In the genomic region with DNA sequence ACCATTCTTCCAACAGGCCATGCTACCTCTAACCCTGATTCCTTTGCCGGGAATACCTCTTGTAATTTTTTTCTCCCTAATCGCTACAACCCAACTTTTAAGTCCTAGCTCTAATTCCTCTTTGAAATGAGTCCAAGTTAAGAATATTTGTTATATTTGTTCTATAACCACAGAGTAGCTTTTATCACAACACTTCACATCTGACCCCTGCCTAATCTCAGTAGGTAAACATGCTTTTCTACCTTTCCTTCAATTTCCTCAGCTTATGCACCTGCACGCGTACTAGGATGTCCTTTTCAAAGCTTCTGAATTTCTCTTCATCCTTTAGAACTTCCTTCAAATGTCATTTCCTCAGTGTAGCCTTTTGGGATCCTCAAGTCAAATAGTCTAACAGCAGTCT, we compare ENCODE assay signal across 24 cellular contexts.
DNase-seq lines count a peak whose midpoint lies in the region; ATAC-seq, FAIRE-seq and TF ChIP-seq lines count a peak whose summit lies in the region.
"Had no signal": no experiment of that assay in that cellular context is flagged by ENCODE, and none has a peak within 500 bp of the region (broad histone marks: within the 10 kb centered on the region; RNA-seq: fewer than 3 reads in every experiment).

No MANE protein-coding gene starts in this region.

- no peak overlapping the region for H3K4me3 Mint-ChIP-seq in activated naive CD4-positive, alpha-beta T cell treated with anti-CD3 and anti-CD28 coated beads for 36 hours
- H3K4me3 Mint-ChIP-seq: B cell; CD4-positive, alpha-beta T cell; CD8-positive, alpha-beta T cell had no signal

- H3K4me1 ChIP-seq in left lung (no peaks in the 10 kb centered on the region), mesenchymal stem cell (ENCODE audit: control insufficient read depth, insufficient read depth, low read depth, low read length) (peaks cover 6% of the 10 kb centered on the region), upper lobe of right lung (no peaks in the 10 kb centered on the region), HepG2 (ENCODE audit: insufficient read depth, low read length) (no peaks in the 10 kb centered on the region)
- H3K4me1 ChIP-seq: A549, Caco-2 had no signal

- no peaks in the 10 kb centered on the region for H3K36me3 ChIP-seq in left lung
- H3K36me3 ChIP-seq in mesenchymal stem cell (ENCODE audit: control insufficient read depth in 1 of 2, insufficient read depth in 2 of 2, low read depth in 1 of 2, low read length in 2 of 2) = no peaks in the 10 kb centered on the region
- H3K36me3 ChIP-seq in upper lobe of right lung = no peaks in the 10 kb centered on the region
- no peaks in the 10 kb centered on the region for H3K36me3 ChIP-seq in HepG2 (replicated peaks in 1 of 2; ENCODE audit: control insufficient read depth in 1 of 2, insufficient read depth in 2 of 2, low read length in 2 of 2)
- H3K36me3 ChIP-seq: BLaER1 treated with 17β-estradiol and CSF1 and Interleukin-3, amounts not matched to agents 10 nM and 100 nM had no signal

- no peak overlapping the region for H3K27ac Mint-ChIP-seq in activated naive CD4-positive, alpha-beta T cell treated with anti-CD3 and anti-CD28 coated beads for 36 hours
- H3K27ac Mint-ChIP-seq: B cell; CD4-positive, alpha-beta T cell; CD8-positive, alpha-beta T cell had no signal

- H2BK120ac ChIP-seq in mesenchymal stem cell (ENCODE audit: low read depth, low read length) = no peak overlapping the region

- H3K27ac ChIP-seq in left lung = no peak overlapping the region
- H3K27ac ChIP-seq in mesenchymal stem cell (ENCODE audit: low read length, poor library complexity, severe bottlenecking) = no peak overlapping the region
- H3K27ac ChIP-seq in upper lobe of right lung = no peak overlapping the region
- no peak overlapping the region for H3K27ac ChIP-seq in HepG2 (ENCODE audit: extremely low read length, insufficient read depth, low read length)
- H3K27ac ChIP-seq: 22Rv1, A549, C4-2B had no signal

- H3K79me2 ChIP-seq in HepG2 (ENCODE audit: insufficient read depth, low read length) = no peaks in the 10 kb centered on the region

- ATAC-seq in left lung = peak; percentile 86
- ATAC-seq in upper lobe of right lung = peak; percentile 74
- ATAC-seq in HepG2 = no peak
- no peak for ATAC-seq in HG03442 (IDR thresholded peaks at IDR 0.05; ENCODE audit: unreplicated experiment)
- ATAC-seq: A549; CD8-positive, alpha-beta T cell had no signal

- no TSS peak for BruUV-seq in HepG2 (replicated peaks; lab: Mats Ljungman, UMichigan)

- no peak overlapping the region for H3K4me2 ChIP-seq in mesenchymal stem cell (ENCODE audit: low read length, poor library complexity, severe bottlenecking)
- H3K4me2 ChIP-seq in HepG2 (ENCODE audit: low read depth, low read length) = no peak overlapping the region
- H3K4me2 ChIP-seq: A549 had no signal

- H2BK15ac ChIP-seq in mesenchymal stem cell (ENCODE audit: low read depth, poor library complexity, severe bottlenecking) = no peak overlapping the region

- H2BK5ac ChIP-seq in mesenchymal stem cell (ENCODE audit: low read depth, low read length, poor library complexity, severe bottlenecking) = no peak overlapping the region

- H3K36me3 Mint-ChIP-seq in activated naive CD4-positive, alpha-beta T cell treated with anti-CD3 and anti-CD28 coated beads for 36 hours (ENCODE audit: low read depth) = no peaks in the 10 kb centered on the region
- H3K36me3 Mint-ChIP-seq: CD8-positive, alpha-beta T cell had no signal

- no peak overlapping the region for H4K91ac ChIP-seq in mesenchymal stem cell (ENCODE audit: low read length)

- no peaks in the 10 kb centered on the region for H4K20me1 ChIP-seq in HepG2 (ENCODE audit: insufficient read depth, low read length)
- H4K20me1 ChIP-seq: BLaER1 treated with 17β-estradiol and CSF1 and Interleukin-3, amounts not matched to agents 10 nM and 100 nM had no signal

- H2AFZ ChIP-seq in mesenchymal stem cell (ENCODE audit: low read depth, low read length) (no peak overlapping the region), HepG2 (ENCODE audit: low read length) (no peak overlapping the region)

- in situ Hi-C loops in HepG2 (cut with HindIII; ENCODE audit: extremely low pct_ligation_motif_present, low pct_unique_long_range_greater_than_20kb) = no loop called here

- H3K27me3 ChIP-seq in left lung (no peaks in the 10 kb centered on the region), mesenchymal stem cell (ENCODE audit: control insufficient read depth in 1 of 2, insufficient read depth in 1 of 2, low read length in 2 of 2) (no peaks in the 10 kb centered on the region), upper lobe of right lung (no peaks in the 10 kb centered on the region), HepG2 (ENCODE audit: control insufficient read depth in 1 of 2, insufficient read depth in 2 of 2, low read length in 2 of 2) (no peaks in the 10 kb centered on the region)
- H3K27me3 ChIP-seq: BLaER1 treated with 17β-estradiol and CSF1 and Interleukin-3, amounts not matched to agents 10 nM and 100 nM had no signal

- POLR2A ChIA-PET in HepG2 (lab: Yijun Ruan, JAX) = no interaction called here

- TF ChIP-seq POLR2A in HepG2 (IDR thresholded peaks at IDR 0.05; ENCODE audit: insufficient read depth in 1 of 2, low read depth in 2 of 2, low read length in 2 of 2) = no peak

- TF ChIP-seq CTCF in left lung (IDR thresholded peaks at IDR 0.05) (no peak), upper lobe of right lung (IDR thresholded peaks at IDR 0.05) (no peak), HepG2 (CRISPR knock-in tag; IDR thresholded peaks at IDR 0.05) (no peak)

- no peaks in the 10 kb centered on the region for H3K27me3 Mint-ChIP-seq in activated naive CD4-positive, alpha-beta T cell treated with anti-CD3 and anti-CD28 coated beads for 36 hours (ENCODE audit: low read depth)
- H3K27me3 Mint-ChIP-seq: B cell; CD4-positive, alpha-beta T cell had no signal

- H2AK5ac ChIP-seq in mesenchymal stem cell (ENCODE audit: low read length, severe bottlenecking) = peak overlapping the region; percentile 88

- no peak overlapping the region for H3K9ac ChIP-seq in mesenchymal stem cell (ENCODE audit: low read length)
- H3K9ac ChIP-seq in HepG2 (ENCODE audit: insufficient read depth, low read depth, low read length) = no peak overlapping the region
- H3K9ac ChIP-seq: BLaER1 treated with 17β-estradiol and CSF1 and Interleukin-3, amounts not matched to agents 10 nM and 100 nM had no signal

- no peaks in the 10 kb centered on the region for H3K4me1 Mint-ChIP-seq in activated naive CD4-positive, alpha-beta T cell treated with anti-CD3 and anti-CD28 coated beads for 36 hours (ENCODE audit: low read depth)

- no peak for FAIRE-seq in HepG2 (lab: Jason Lieb, UNC)
- FAIRE-seq: A549, D721Med, G401.6, GM12891, GM19239 had no signal

- no peak overlapping the region for H3K23ac ChIP-seq in mesenchymal stem cell (ENCODE audit: low read length in 2 of 2)

- H3K9me3 ChIP-seq in left lung (no peaks in the 10 kb centered on the region), mesenchymal stem cell (ENCODE audit: control insufficient read depth, low read length) (no peaks in the 10 kb centered on the region), upper lobe of right lung (no peaks in the 10 kb centered on the region), HepG2 (ENCODE audit: low read length) (peaks cover 93% of the 10 kb centered on the region)
- H3K9me3 ChIP-seq: A549, Caco-2 had no signal

- TF ChIP-seq RAD21 in HepG2 (CRISPR knock-in tag; IDR thresholded peaks at IDR 0.05) = no peak

- no peaks in the 10 kb centered on the region for H3K79me1 ChIP-seq in mesenchymal stem cell (replicated peaks; ENCODE audit: low read length, poor library complexity, severe bottlenecking)

- peaks cover 11% of the 10 kb centered on the region for H3K9me3 Mint-ChIP-seq in activated naive CD4-positive, alpha-beta T cell treated with anti-CD3 and anti-CD28 coated beads for 36 hours

- DNase-seq in DMS53 (lab: John Stamatoyannopoulos, UW) (peak; percentile 19), DMS53 treated with DMSO at 0.1 percent for 48 hours (lab: John Stamatoyannopoulos, UW; ENCODE audit: unreplicated experiment) (no peak), left lung (no peak), mesenchymal stem cell (no peak), upper lobe of right lung (no peak), HepG2 (ENCODE audit: low spot score) (no peak)
- no peak for DNase-seq in activated naive CD4-positive, alpha-beta T cell treated with anti-CD3 and anti-CD28 coated beads for 36 hours
- DNase-seq: AML-193; Caco-2; Calu3; CD4-positive, alpha-beta T cell; CD8-positive, alpha-beta T cell; DMS79 treated with DMSO at 0.1 percent for 48 hours; GF-D8 had no signal

- intact Hi-C loops in left lung (cut with DNase I) (loop anchor here in 1 of 2 donors (10.0 kb wide), 1 partner anchor 242 kb away; no protein-coding TSS in a partner anchor), upper lobe of right lung (cut with DNase I) (no loop called here), HepG2 (cut with micrococcal nuclease; ENCODE audit: unreplicated experiment) (no loop called here)
- intact Hi-C loops in activated naive CD4-positive, alpha-beta T cell treated with anti-CD3 and anti-CD28 coated beads for 36 hours (cut with micrococcal nuclease) = no loop called here

- no peak overlapping the region for H3K4ac ChIP-seq in mesenchymal stem cell (ENCODE audit: low read depth in 1 of 2, low read length in 2 of 2)

- CTCF ChIA-PET in activated naive CD4-positive, alpha-beta T cell treated with anti-CD3 and anti-CD28 coated beads for 36 hours (lab: Charles Lee) = no interaction called here
- CTCF ChIA-PET in HepG2 (lab: Yijun Ruan, JAX; ENCODE audit: low intra/inter-chr PET ratio, low total read pairs) = no interaction called here

- no peak overlapping the region for H3K18ac ChIP-seq in mesenchymal stem cell (ENCODE audit: low read depth in 1 of 2, low read length in 2 of 2)

- WGBS in mesenchymal stem cell = 99% methylated on average over 2 of the region's 4 CpGs
- WGBS in HepG2 (ENCODE audit: low lambda C conversion rate) = 5% methylated on average over 4 of the region's 4 CpGs

- H3K4me3 ChIP-seq in left lung = no peak overlapping the region
- no peak overlapping the region for H3K4me3 ChIP-seq in mesenchymal stem cell (ENCODE audit: insufficient read depth in 1 of 2, low read depth in 1 of 2, low read length in 2 of 2)
- H3K4me3 ChIP-seq in upper lobe of right lung = no peak overlapping the region
- H3K4me3 ChIP-seq in HepG2 (replicated peaks in 1 of 3; ENCODE audit: insufficient read depth in 1 of 3, low read depth in 2 of 3, low read length in 3 of 3) = no peak overlapping the region
- H3K4me3 ChIP-seq: A549; BLaER1 treated with 17β-estradiol and CSF1 and Interleukin-3, amounts not matched to agents 10 nM and 100 nM had no signal

- no peak overlapping the region for H2BK12ac ChIP-seq in mesenchymal stem cell (ENCODE audit: low read length in 2 of 2)

- H3K14ac ChIP-seq in mesenchymal stem cell (ENCODE audit: low read length in 2 of 2) = no peak overlapping the region

- no peak overlapping the region for H4K8ac ChIP-seq in mesenchymal stem cell (ENCODE audit: low read length)

- TF ChIP-seq EP300 in HepG2 (IDR thresholded peaks at IDR 0.05; ENCODE audit: low read depth in 2 of 2, low read length in 2 of 2) (no peak), HepG2 (CRISPR knock-in tag; IDR thresholded peaks at IDR 0.05; ENCODE audit: borderline replicate concordance) (no peak)

TF ChIP-seq in HepG2, 621 proteins besides CTCF, POLR2A, EP300 and RAD21 (continues in another document):
- no peak for TF ChIP-seq KLF13 (CRISPR knock-in tag; IDR thresholded peaks at IDR 0.05)

Comparison
In these comparisons a context has a peak if more than half of its experiments do, and no peak if none do; other contexts are left out.
1. ATAC-seq: peak in left lung (single experiment) and upper lobe of right lung (single experiment); none in HepG2 (single experiment) and HG03442 (single experiment).